ENCODE assay signal across 8 cellular contexts in genomic region chr6:144214622-144215401, GRCh38.
DNase-seq lines count a peak whose midpoint lies in the region; ATAC-seq, FAIRE-seq and TF ChIP-seq lines count a peak whose summit lies in the region.
"Had no signal": no experiment of that assay in that cellular context is flagged by ENCODE, and none has a peak within 500 bp of the region (broad histone marks: within the 10 kb centered on the region; RNA-seq: fewer than 3 reads in every experiment).

No MANE protein-coding gene starts in this region.

- H3K4me3 ChIP-seq in kidney (ENCODE audit: low read length in 2 of 2): peak overlapping the region; percentile 67 to 85
- peak overlapping the region in 3 of 4 donors; percentile 62 to 68 (median 64) for H3K4me3 ChIP-seq in stomach

- intact Hi-C loops in kidney (cut with DNase I) (loop anchor here (10.0 kb wide), 1 partner anchor 110 kb away; no protein-coding TSS in a partner anchor), stomach (cut with DNase I; ENCODE audit: low total_unique reads) (no loop called here)

- H3K27me3 Mint-ChIP-seq in IgD-negative memory B cell: peaks cover 12% of the 10 kb centered on the region
- H3K27me3 Mint-ChIP-seq in activated T-helper 17 cell treated with anti-CD3 and anti-CD28 coated beads, Interleukin-2, amount 50 U/mL, for 72 hours: peaks cover 15% of the 10 kb centered on the region

- DNase-seq in kidney (peak; percentile 62), stomach (no peak), NCI-H1436 treated with DMSO at 0.1 percent for 48 hours (lab: John Stamatoyannopoulos, UW) (no peak), RCC 7860 (ENCODE audit: low spot score) (no peak)
- no peak for DNase-seq in activated CD8-positive, alpha-beta memory T cell treated with anti-CD3 and anti-CD28 coated beads, Interleukin-2, amount 50 U/mL, for 48 hours
- DNase-seq: NCI-H2107 had no signal

- peaks cover 4% of the 10 kb centered on the region for H3K36me3 Mint-ChIP-seq in IgD-negative memory B cell
- peaks cover 22% of the 10 kb centered on the region for H3K36me3 Mint-ChIP-seq in activated T-helper 17 cell treated with anti-CD3 and anti-CD28 coated beads, Interleukin-2, amount 50 U/mL, for 72 hours (ENCODE audit: low read depth)

- TF ChIP-seq POLR2A in stomach (IDR thresholded peaks at IDR 0.05): no peak

- H3K9me3 ChIP-seq in kidney (ENCODE audit: control insufficient read depth in 1 of 2, low read length in 2 of 2) (no peaks in the 10 kb centered on the region), stomach (no peaks in the 10 kb centered on the region)

- H3K27me3 ChIP-seq in stomach: no peaks in the 10 kb centered on the region

- H3K36me3 ChIP-seq in kidney (ENCODE audit: control insufficient read depth in 1 of 2, insufficient read depth in 2 of 2, low read length in 2 of 2) (no peaks in the 10 kb centered on the region), stomach (no peaks in the 10 kb centered on the region)

- FAIRE-seq in kidney (lab: Jason Lieb, UNC) (no peak), RCC 7860 (lab: Jason Lieb, UNC) (no peak)

- peaks cover 9 to 11% of the 10 kb centered on the region in 2 donors for H3K4me1 ChIP-seq in kidney (ENCODE audit: control insufficient read depth in 1 of 2, insufficient read depth in 1 of 2, low read depth in 1 of 2, low read length in 2 of 2)
- H3K4me1 ChIP-seq in stomach: peaks cover 7 to 32% (median 22%) of the 10 kb centered on the region in 4 donors

- H3K9me3 Mint-ChIP-seq in IgD-negative memory B cell: peaks cover 0 to 7% (median 2%) of the 10 kb centered on the region in 3 donors
- no peaks in the 10 kb centered on the region for H3K9me3 Mint-ChIP-seq in activated T-helper 17 cell treated with anti-CD3 and anti-CD28 coated beads, Interleukin-2, amount 50 U/mL, for 72 hours

- peak overlapping the region; percentile 85 to 98 (median 94) for H3K4me3 Mint-ChIP-seq in IgD-negative memory B cell
- H3K4me3 Mint-ChIP-seq in activated T-helper 17 cell treated with anti-CD3 and anti-CD28 coated beads, Interleukin-2, amount 50 U/mL, for 72 hours: peak overlapping the region; percentile 89

- H3K27ac Mint-ChIP-seq in IgD-negative memory B cell: peak overlapping the region in 2 of 3 donors; percentile 100
- H3K27ac Mint-ChIP-seq in activated T-helper 17 cell treated with anti-CD3 and anti-CD28 coated beads, Interleukin-2, amount 50 U/mL, for 72 hours: peak overlapping the region; percentile 100

- H3K27ac ChIP-seq in kidney (ENCODE audit: low read depth in 2 of 2, low read length in 2 of 2): peak overlapping the region; percentile 91 to 94
- H3K27ac ChIP-seq in stomach: peak overlapping the region; percentile 83 to 99 (median 94)

- TF ChIP-seq CTCF in kidney (IDR thresholded peaks at IDR 0.05; ENCODE audit: borderline replicate concordance, extremely low read depth, insufficient read depth) (no peak), stomach (IDR thresholded peaks at IDR 0.05) (no peak)

- no peak for ATAC-seq in activated T-helper 17 cell treated with anti-CD3 and anti-CD28 coated beads, Interleukin-2, amount 50 U/mL, for 72 hours (replicated peaks)

- 77 to 88% (median 85%) methylated on average over 16 of the region's 16 CpGs for WGBS in stomach, 5 donors

- peak overlapping the region in 1 of 2 donors; percentile 53 for H3K9ac ChIP-seq in kidney (ENCODE audit: low read length in 2 of 2)

- TF ChIP-seq EP300 in stomach (IDR thresholded peaks at IDR 0.05): no peak

- peaks cover 12 to 30% (median 29%) of the 10 kb centered on the region in 3 donors for H3K4me1 Mint-ChIP-seq in IgD-negative memory B cell
- peaks cover 44% of the 10 kb centered on the region for H3K4me1 Mint-ChIP-seq in activated T-helper 17 cell treated with anti-CD3 and anti-CD28 coated beads, Interleukin-2, amount 50 U/mL, for 72 hours
